ENCODE assay signal across 1 cellular context in the genomic region with DNA sequence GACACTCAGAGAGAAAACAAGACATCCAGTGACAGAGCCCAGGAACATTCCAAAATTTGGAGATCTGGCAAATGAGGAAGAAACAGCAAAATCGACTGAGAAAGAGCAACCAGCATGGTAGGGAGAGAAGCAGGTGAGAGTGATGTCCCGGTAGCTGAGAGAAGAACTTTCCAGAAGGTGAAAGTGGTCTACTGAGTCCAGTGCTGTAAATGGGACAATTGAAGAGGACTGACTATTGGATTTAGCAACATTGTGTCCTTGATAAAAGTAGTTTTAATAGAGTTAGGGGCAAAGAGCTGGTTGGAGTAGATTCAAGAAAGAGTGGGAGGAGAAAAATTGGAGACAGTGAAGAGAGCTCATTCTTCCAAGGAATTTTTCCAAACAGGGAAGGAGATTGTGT.
TF ChIP-seq lines count a peak whose summit lies in the region.

No MANE protein-coding gene starts in this region.

TF ChIP-seq in WTC11, 78 proteins besides CTCF, POLR2A, EP300 and RAD21 (continued from another document):
- TF ChIP-seq, protein P1, sequence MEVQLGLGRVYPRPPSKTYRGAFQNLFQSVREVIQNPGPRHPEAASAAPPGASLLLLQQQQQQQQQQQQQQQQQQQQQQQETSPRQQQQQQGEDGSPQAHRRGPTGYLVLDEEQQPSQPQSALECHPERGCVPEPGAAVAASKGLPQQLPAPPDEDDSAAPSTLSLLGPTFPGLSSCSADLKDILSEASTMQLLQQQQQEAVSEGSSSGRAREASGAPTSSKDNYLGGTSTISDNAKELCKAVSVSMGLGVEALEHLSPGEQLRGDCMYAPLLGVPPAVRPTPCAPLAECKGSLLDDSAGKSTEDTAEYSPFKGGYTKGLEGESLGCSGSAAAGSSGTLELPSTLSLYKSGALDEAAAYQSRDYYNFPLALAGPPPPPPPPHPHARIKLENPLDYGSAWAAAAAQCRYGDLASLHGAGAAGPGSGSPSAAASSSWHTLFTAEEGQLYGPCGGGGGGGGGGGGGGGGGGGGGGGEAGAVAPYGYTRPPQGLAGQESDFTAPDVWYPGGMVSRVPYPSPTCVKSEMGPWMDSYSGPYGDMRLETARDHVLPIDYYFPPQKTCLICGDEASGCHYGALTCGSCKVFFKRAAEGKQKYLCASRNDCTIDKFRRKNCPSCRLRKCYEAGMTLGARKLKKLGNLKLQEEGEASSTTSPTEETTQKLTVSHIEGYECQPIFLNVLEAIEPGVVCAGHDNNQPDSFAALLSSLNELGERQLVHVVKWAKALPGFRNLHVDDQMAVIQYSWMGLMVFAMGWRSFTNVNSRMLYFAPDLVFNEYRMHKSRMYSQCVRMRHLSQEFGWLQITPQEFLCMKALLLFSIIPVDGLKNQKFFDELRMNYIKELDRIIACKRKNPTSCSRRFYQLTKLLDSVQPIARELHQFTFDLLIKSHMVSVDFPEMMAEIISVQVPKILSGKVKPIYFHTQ (CRISPR knock-in tag; IDR thresholded peaks at IDR 0.05): no peak
- TF ChIP-seq FOXK1 (CRISPR knock-in tag; IDR thresholded peaks at IDR 0.05) (no peak), ESRRA (CRISPR knock-in tag; IDR thresholded peaks at IDR 0.05; ENCODE audit: borderline replicate concordance) (no peak), MXD4 (CRISPR knock-in tag; IDR thresholded peaks at IDR 0.05; ENCODE audit: borderline replicate concordance) (no peak), TEAD4 (CRISPR knock-in tag; IDR thresholded peaks at IDR 0.05) (no peak)
- TF ChIP-seq, protein P2, sequence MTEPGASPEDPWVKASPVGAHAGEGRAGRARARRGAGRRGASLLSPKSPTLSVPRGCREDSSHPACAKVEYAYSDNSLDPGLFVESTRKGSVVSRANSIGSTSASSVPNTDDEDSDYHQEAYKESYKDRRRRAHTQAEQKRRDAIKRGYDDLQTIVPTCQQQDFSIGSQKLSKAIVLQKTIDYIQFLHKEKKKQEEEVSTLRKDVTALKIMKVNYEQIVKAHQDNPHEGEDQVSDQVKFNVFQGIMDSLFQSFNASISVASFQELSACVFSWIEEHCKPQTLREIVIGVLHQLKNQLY (CRISPR knock-in tag; IDR thresholded peaks at IDR 0.05): no peak
- TF ChIP-seq, protein P3, sequence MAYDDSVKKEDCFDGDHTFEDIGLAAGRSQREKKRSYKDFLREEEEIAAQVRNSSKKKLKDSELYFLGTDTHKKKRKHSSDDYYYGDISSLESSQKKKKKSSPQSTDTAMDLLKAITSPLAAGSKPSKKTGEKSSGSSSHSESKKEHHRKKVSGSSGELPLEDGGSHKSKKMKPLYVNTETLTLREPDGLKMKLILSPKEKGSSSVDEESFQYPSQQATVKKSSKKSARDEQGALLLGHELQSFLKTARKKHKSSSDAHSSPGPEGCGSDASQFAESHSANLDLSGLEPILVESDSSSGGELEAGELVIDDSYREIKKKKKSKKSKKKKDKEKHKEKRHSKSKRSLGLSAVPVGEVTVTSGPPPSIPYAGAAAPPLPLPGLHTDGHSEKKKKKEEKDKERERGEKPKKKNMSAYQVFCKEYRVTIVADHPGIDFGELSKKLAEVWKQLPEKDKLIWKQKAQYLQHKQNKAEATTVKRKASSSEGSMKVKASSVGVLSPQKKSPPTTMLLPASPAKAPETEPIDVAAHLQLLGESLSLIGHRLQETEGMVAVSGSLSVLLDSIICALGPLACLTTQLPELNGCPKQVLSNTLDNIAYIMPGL (CRISPR knock-in tag; IDR thresholded peaks at IDR 0.05): no peak
- TF ChIP-seq, protein P4, sequence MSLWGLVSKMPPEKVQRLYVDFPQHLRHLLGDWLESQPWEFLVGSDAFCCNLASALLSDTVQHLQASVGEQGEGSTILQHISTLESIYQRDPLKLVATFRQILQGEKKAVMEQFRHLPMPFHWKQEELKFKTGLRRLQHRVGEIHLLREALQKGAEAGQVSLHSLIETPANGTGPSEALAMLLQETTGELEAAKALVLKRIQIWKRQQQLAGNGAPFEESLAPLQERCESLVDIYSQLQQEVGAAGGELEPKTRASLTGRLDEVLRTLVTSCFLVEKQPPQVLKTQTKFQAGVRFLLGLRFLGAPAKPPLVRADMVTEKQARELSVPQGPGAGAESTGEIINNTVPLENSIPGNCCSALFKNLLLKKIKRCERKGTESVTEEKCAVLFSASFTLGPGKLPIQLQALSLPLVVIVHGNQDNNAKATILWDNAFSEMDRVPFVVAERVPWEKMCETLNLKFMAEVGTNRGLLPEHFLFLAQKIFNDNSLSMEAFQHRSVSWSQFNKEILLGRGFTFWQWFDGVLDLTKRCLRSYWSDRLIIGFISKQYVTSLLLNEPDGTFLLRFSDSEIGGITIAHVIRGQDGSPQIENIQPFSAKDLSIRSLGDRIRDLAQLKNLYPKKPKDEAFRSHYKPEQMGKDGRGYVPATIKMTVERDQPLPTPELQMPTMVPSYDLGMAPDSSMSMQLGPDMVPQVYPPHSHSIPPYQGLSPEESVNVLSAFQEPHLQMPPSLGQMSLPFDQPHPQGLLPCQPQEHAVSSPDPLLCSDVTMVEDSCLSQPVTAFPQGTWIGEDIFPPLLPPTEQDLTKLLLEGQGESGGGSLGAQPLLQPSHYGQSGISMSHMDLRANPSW (CRISPR knock-in tag; conservative IDR thresholded peaks at IDR 0.05; ENCODE audit: low read depth): no peak
